ENCODE assay signal across 19 cellular contexts in the genomic region with DNA sequence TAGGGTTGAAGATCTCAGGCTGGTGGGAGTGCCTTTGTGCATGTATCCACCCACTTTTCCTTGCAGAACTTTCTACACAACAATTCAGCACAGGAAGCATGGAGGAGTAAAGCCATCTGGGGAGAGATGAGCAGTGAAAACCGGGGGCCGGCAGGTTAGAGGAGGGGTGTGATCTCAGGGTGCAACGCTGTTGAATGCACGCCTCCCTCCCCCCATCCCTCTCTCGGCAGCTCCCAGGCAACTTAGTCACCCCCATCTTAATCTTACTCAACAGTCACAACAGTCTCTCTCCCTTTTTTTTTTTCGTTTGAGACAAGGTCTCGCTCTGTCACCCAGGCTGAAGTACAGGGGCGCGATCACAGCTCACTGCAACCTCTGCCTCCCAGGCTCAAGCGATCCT. TPM values are rescaled to one million over a fixed set of nuclear protein-coding genes. Genes with fewer than 3 reads are reported as not detected.
"Had no signal": no experiment of that assay in that cellular context is flagged by ENCODE, and none has a peak within 500 bp of the region (broad histone marks: within the 10 kb centered on the region; RNA-seq: fewer than 3 reads in every experiment).

No MANE protein-coding gene starts in this region.

- H3K36me3 Mint-ChIP-seq: immature natural killer cell, type B pancreatic cell had no signal

- ATAC-seq: activated CD4-positive, CD25-positive, alpha-beta regulatory T cell treated with anti-CD3 and anti-CD28 coated beads, Interleukin-2, amount 50 U/mL, for 24 hours; body of pancreas; gastrocnemius medialis; heart left ventricle; left ventricle myocardium superior; pancreas; stimulated activated effector memory CD8-positive, alpha-beta T cell treated with anti-CD3 and anti-CD28 coated beads, Interleukin-12 subunit alpha, Interleukin-12 subunit beta, amount 100 ng/mL, for 72 hours had no signal

- H3K27me3 ChIP-seq: body of pancreas, dorsolateral prefrontal cortex, gastrocnemius medialis, heart left ventricle, pancreas, sigmoid colon, stomach had no signal

- H3K27ac ChIP-seq: body of pancreas, dorsolateral prefrontal cortex, gastrocnemius medialis, heart left ventricle, pancreas, sigmoid colon, stomach had no signal

- H3K27ac Mint-ChIP-seq: activated naive CD8-positive, alpha-beta T cell treated with anti-CD3 and anti-CD28 coated beads, Interleukin-2, amount 10 ng/mL, durations not matched to agents 7 days and 5 days; immature natural killer cell; stimulated activated effector memory CD8-positive, alpha-beta T cell treated with anti-CD3 and anti-CD28 coated beads, Interleukin-12 subunit alpha, Interleukin-12 subunit beta, amount 100 ng/mL, for 72 hours; type B pancreatic cell had no signal

- H3K4me3 Mint-ChIP-seq: activated naive CD8-positive, alpha-beta T cell treated with anti-CD3 and anti-CD28 coated beads, Interleukin-2, amount 10 ng/mL, durations not matched to agents 7 days and 5 days; immature natural killer cell; stimulated activated effector memory CD8-positive, alpha-beta T cell treated with anti-CD3 and anti-CD28 coated beads, Interleukin-12 subunit alpha, Interleukin-12 subunit beta, amount 100 ng/mL, for 72 hours; type B pancreatic cell had no signal

- H3K4me1 ChIP-seq: sigmoid colon had no signal

- H3K27me3 Mint-ChIP-seq: type B pancreatic cell had no signal

- H3K4me3 ChIP-seq: body of pancreas, dorsolateral prefrontal cortex, gastrocnemius medialis, heart left ventricle, pancreas, sigmoid colon, stomach had no signal

- H3K9me3 Mint-ChIP-seq: activated naive CD8-positive, alpha-beta T cell treated with anti-CD3 and anti-CD28 coated beads, Interleukin-2, amount 10 ng/mL, durations not matched to agents 7 days and 5 days; immature natural killer cell; stimulated activated effector memory CD8-positive, alpha-beta T cell treated with anti-CD3 and anti-CD28 coated beads, Interleukin-12 subunit alpha, Interleukin-12 subunit beta, amount 100 ng/mL, for 72 hours had no signal

- H3K9me3 ChIP-seq: body of pancreas, gastrocnemius medialis, pancreas, sigmoid colon, stomach had no signal

- DNase-seq: activated CD4-positive, alpha-beta T cell treated with anti-CD3 and anti-CD28 coated beads, Interleukin-2, amount 50 U/mL, for 1 hour; activated naive CD8-positive, alpha-beta T cell treated with anti-CD3 and anti-CD28 coated beads, Interleukin-2, amount 10 ng/mL, durations not matched to agents 7 days and 5 days; central memory CD4-positive, alpha-beta T cell; gastrocnemius medialis; heart left ventricle; immature natural killer cell; kidney glomerular epithelial cell; left ventricle myocardium superior; pancreas; sigmoid colon; stimulated activated CD4-positive, alpha-beta T cell treated with anti-CD3 and anti-CD28 coated beads, Interleukin-4, amount 100 ng/mL, for 24 hours; stomach; T1000 had no signal

- H3K36me3 ChIP-seq: gastrocnemius medialis, heart left ventricle, pancreas, sigmoid colon, stomach had no signal

RNA-seq across cellular contexts. Expression of a gene that starts 16.6 kb away (rescaled TPM):
- total RNA-seq: epithelial cell of proximal tubule had no signal
